In genomic region chr3:108393128-108393900, GRCh38 we compare ENCODE assay signal across 23 cellular contexts.
"Had no signal": no experiment of that assay in that cellular context is flagged by ENCODE, and none has a peak within 500 bp of the region (broad histone marks: within the 10 kb centered on the region; RNA-seq: fewer than 3 reads in every experiment).

No MANE protein-coding gene starts in this region.

- H3K36me3 ChIP-seq: heart right ventricle, lower lobe of right lung, transverse colon had no signal

- H3K4me1 ChIP-seq: heart right ventricle, lower lobe of right lung, parathyroid adenoma had no signal

- H3K27me3 Mint-ChIP-seq: stimulated activated memory B cell treated with anti-CD40 and anti-IgM and Interleukin-4, amounts not matched to agents 10 μg/mL and 1 μg/mL and 100 μg/mL, for 72 hours had no signal

- H2AFZ ChIP-seq: parathyroid adenoma had no signal

- H3K4me3 Mint-ChIP-seq: activated CD4-positive, alpha-beta memory T cell treated with anti-CD3 and anti-CD28 coated beads for 36 hours; activated naive CD8-positive, alpha-beta T cell treated with anti-CD3 and anti-CD28 coated beads for 36 hours; nephron progenitor cell; stimulated activated memory B cell treated with anti-CD40 and anti-IgM and Interleukin-4, amounts not matched to agents 10 μg/mL and 1 μg/mL and 100 μg/mL, for 72 hours had no signal

- H3K27ac Mint-ChIP-seq: activated CD4-positive, alpha-beta memory T cell treated with anti-CD3 and anti-CD28 coated beads for 36 hours; activated naive CD8-positive, alpha-beta T cell treated with anti-CD3 and anti-CD28 coated beads for 36 hours; nephron progenitor cell; stimulated activated memory B cell treated with anti-CD40 and anti-IgM and Interleukin-4, amounts not matched to agents 10 μg/mL and 1 μg/mL and 100 μg/mL, for 72 hours had no signal

- H3K4me3 ChIP-seq: heart right ventricle, lower lobe of right lung, mucosa of descending colon, transverse colon had no signal

- H3K9me3 Mint-ChIP-seq: activated CD4-positive, alpha-beta memory T cell treated with anti-CD3 and anti-CD28 coated beads for 36 hours; activated naive CD8-positive, alpha-beta T cell treated with anti-CD3 and anti-CD28 coated beads for 36 hours; nephron progenitor cell; stimulated activated memory B cell treated with anti-CD40 and anti-IgM and Interleukin-4, amounts not matched to agents 10 μg/mL and 1 μg/mL and 100 μg/mL, for 72 hours had no signal

- H3K79me2 ChIP-seq: parathyroid adenoma had no signal

- DNase-seq: activated CD4-positive, alpha-beta memory T cell treated with anti-CD3 and anti-CD28 coated beads for 36 hours; activated CD4-positive, alpha-beta T cell treated with anti-CD3 and anti-CD28 coated beads for 4 hours; activated CD4-positive, CD25-positive, alpha-beta regulatory T cell; activated naive CD4-positive, alpha-beta T cell treated with Interleukin-2 at 50 U/mL for 16 hours; activated naive CD8-positive, alpha-beta T cell treated with anti-CD3 and anti-CD28 coated beads for 36 hours; activated T-cell treated with anti-CD3 and anti-CD28 coated beads, Interleukin-2, amount 50 U/mL, for 48 hours; central memory CD4-positive, alpha-beta T cell; dermis blood vessel endothelial cell; effector CD8-positive, alpha-beta T cell; erythroblast; heart right ventricle; kidney; lower lobe of right lung; mesendoderm; mucosa of descending colon; nephron progenitor cell; nucleus accumbens; small intestine; stimulated activated CD4-positive, alpha-beta T cell treated with anti-CD3 and anti-CD28 coated beads, Interleukin-2, amount 100 ng/mL, for 24 hours; transverse colon had no signal

- ATAC-seq: heart right ventricle; lower lobe of right lung; mucosa of descending colon; sciatic nerve; stimulated activated memory B cell treated with anti-CD40 and anti-IgM and Interleukin-4, amounts not matched to agents 10 μg/mL and 1 μg/mL and 100 μg/mL, for 72 hours had no signal

- H3K27ac ChIP-seq: heart right ventricle, lower lobe of right lung, parathyroid adenoma, transverse colon had no signal

- H3K9me3 ChIP-seq: heart right ventricle, lower lobe of right lung, mucosa of descending colon, transverse colon had no signal

- H3K36me3 Mint-ChIP-seq: activated CD4-positive, alpha-beta memory T cell treated with anti-CD3 and anti-CD28 coated beads for 36 hours; activated naive CD8-positive, alpha-beta T cell treated with anti-CD3 and anti-CD28 coated beads for 36 hours; stimulated activated memory B cell treated with anti-CD40 and anti-IgM and Interleukin-4, amounts not matched to agents 10 μg/mL and 1 μg/mL and 100 μg/mL, for 72 hours had no signal

- H3K27me3 ChIP-seq: heart right ventricle, transverse colon had no signal
